ENCODE assay signal across 8 cellular contexts in genomic region chr2:62570861-62571698, GRCh38.
DNase-seq lines count a peak whose midpoint lies in the region; ATAC-seq and TF ChIP-seq lines count a peak whose summit lies in the region.
"Had no signal": no experiment of that assay in that cellular context is flagged by ENCODE, and none has a peak within 500 bp of the region (broad histone marks: within the 10 kb centered on the region; RNA-seq: fewer than 3 reads in every experiment).

No MANE protein-coding gene starts in this region.

- H3K27me3 ChIP-seq in HUES6 (ENCODE audit: control insufficient read depth, insufficient read depth, low read length) (peaks cover 30% of the 10 kb centered on the region), left lung (peaks cover 5 to 23% of the 10 kb centered on the region in 2 donors), stomach smooth muscle (ENCODE audit: control insufficient read depth in 1 of 2, insufficient read depth in 2 of 2, low read length in 2 of 2) (no peaks in the 10 kb centered on the region), gastrocnemius medialis (peaks cover 10 to 15% (median 11%) of the 10 kb centered on the region in 3 donors)

- no peak for TF ChIP-seq CTCF in left lung (IDR thresholded peaks at IDR 0.05)
- no peak for TF ChIP-seq CTCF in gastrocnemius medialis (IDR thresholded peaks at IDR 0.05 in 4 of 5, conservative IDR thresholded peaks at IDR 0.05 in 1 of 5)

- H3K4me1 ChIP-seq in HUES6 (ENCODE audit: control insufficient read depth, insufficient read depth, low read length) (peaks cover 9% of the 10 kb centered on the region; the same call in 1 of the 2 replicates), left lung (no peaks in the 10 kb centered on the region), stomach smooth muscle (ENCODE audit: control insufficient read depth, insufficient read depth, low read length) (peaks cover 8% of the 10 kb centered on the region), gastrocnemius medialis (no peaks in the 10 kb centered on the region)

- in situ Hi-C loops in gastrocnemius medialis (cut with MboI; ENCODE audit: low sequenced_read_pairs in 4 of 4) = no loop called here

- H3K9ac ChIP-seq in HUES6 (ENCODE audit: low read length) (no peak overlapping the region), stomach smooth muscle (ENCODE audit: low read length in 2 of 2) (peak overlapping the region; percentile 7 to 22)

- H3K4me3 ChIP-seq in HUES6 (ENCODE audit: low read depth, low read length) = peak overlapping the region; percentile 45
- H3K4me3 ChIP-seq in left lung = no peak overlapping the region
- H3K4me3 ChIP-seq in stomach smooth muscle (ENCODE audit: low read length in 2 of 2) = peak overlapping the region; percentile 66 to 71
- peak overlapping the region in 1 of 4 donors; percentile 16 for H3K4me3 ChIP-seq in gastrocnemius medialis

- intact Hi-C loops in left lung (cut with DNase I) = no loop called here
- intact Hi-C loops in gastrocnemius medialis (cut with DNase I; ENCODE audit: low total_unique reads) = no loop called here

- ATAC-seq in left lung (peak; percentile 51), gastrocnemius medialis (no peak), HG03432 (IDR thresholded peaks at IDR 0.05; ENCODE audit: unreplicated experiment) (no peak)

- H3K9me3 ChIP-seq in HUES6 (ENCODE audit: control insufficient read depth, insufficient read depth, low read depth, low read length) (no peaks in the 10 kb centered on the region), left lung (no peaks in the 10 kb centered on the region), stomach smooth muscle (ENCODE audit: control insufficient read depth in 2 of 2, low read length in 2 of 2) (no peaks in the 10 kb centered on the region), gastrocnemius medialis (no peaks in the 10 kb centered on the region)

- POLR2A ChIA-PET in HEK293T (lab: Yijun Ruan, JAX) = no interaction called here

- no peak for TF ChIP-seq POLR2A in gastrocnemius medialis (IDR thresholded peaks at IDR 0.05)

- DNase-seq in dermis blood vessel endothelial cell (peak; percentile 35), left lung (peak; percentile 36 to 83), gastrocnemius medialis (no peak), HEK293T (ENCODE audit: extremely low spot score) (no peak)
- DNase-seq: activated B cell treated with CpG ODN at 0.5 μM for 24 hours had no signal

- no peaks in the 10 kb centered on the region for H3K36me3 ChIP-seq in HUES6 (ENCODE audit: control insufficient read depth, insufficient read depth, low read length)
- H3K36me3 ChIP-seq in left lung = no peaks in the 10 kb centered on the region
- H3K36me3 ChIP-seq in stomach smooth muscle (ENCODE audit: control insufficient read depth in 2 of 2, insufficient read depth in 2 of 2, low read length in 2 of 2) = no peaks in the 10 kb centered on the region
- no peaks in the 10 kb centered on the region for H3K36me3 ChIP-seq in gastrocnemius medialis

- CTCF ChIA-PET in HEK293T (lab: Yijun Ruan, JAX) = no interaction called here

- H3K27ac ChIP-seq in HUES6 (ENCODE audit: low read depth, low read length) (no peak overlapping the region), left lung (no peak overlapping the region), stomach smooth muscle (ENCODE audit: low read length) (no peak overlapping the region), gastrocnemius medialis (no peak overlapping the region)

TF ChIP-seq in HEK293T, 16 proteins besides CTCF, POLR2A, EP300 and RAD21:
- no peak for TF ChIP-seq L3MBTL2 (conservative IDR thresholded peaks at IDR 0.05)
- TF ChIP-seq FOXK2 (IDR thresholded peaks at IDR 0.05) = no peak
- TF ChIP-seq LEF1 (IDR thresholded peaks at IDR 0.05; ENCODE audit: borderline replicate concordance) = no peak
- TF ChIP-seq ELF4 (IDR thresholded peaks at IDR 0.05) = no peak
- no peak for TF ChIP-seq PKNOX1 (IDR thresholded peaks at IDR 0.05)
- TF ChIP-seq ZNF384 (IDR thresholded peaks at IDR 0.05) = no peak
- TF ChIP-seq SP1 (IDR thresholded peaks at IDR 0.05) = no peak
- no peak for TF ChIP-seq SUZ12 (IDR thresholded peaks at IDR 0.05)
- no peak for TF ChIP-seq TARDBP (IDR thresholded peaks at IDR 0.05)
- no peak for TF ChIP-seq FOXA1 (IDR thresholded peaks at IDR 0.05)
- no peak for TF ChIP-seq CTBP1 (IDR thresholded peaks at IDR 0.05; ENCODE audit: borderline replicate concordance)
- no peak for TF ChIP-seq FOXM1 (IDR thresholded peaks at IDR 0.05; ENCODE audit: borderline replicate concordance)
- TF ChIP-seq ARNT (IDR thresholded peaks at IDR 0.05) = no peak
- TF ChIP-seq HDGF (IDR thresholded peaks at IDR 0.05; ENCODE audit: borderline replicate concordance) = no peak
- TF ChIP-seq NFRKB (IDR thresholded peaks at IDR 0.05) = no peak

Comparison
In these comparisons a context has a peak if more than half of its experiments do, and no peak if none do; other contexts are left out.
1. H3K4me3 ChIP-seq: peak in HUES6 (single experiment) and stomach smooth muscle (2 of 2); none in left lung (0 of 2).
2. DNase-seq: peak in dermis blood vessel endothelial cell (single experiment) and left lung (2 of 2); none in gastrocnemius medialis (0 of 2) and HEK293T (single experiment).